In the genomic region with DNA sequence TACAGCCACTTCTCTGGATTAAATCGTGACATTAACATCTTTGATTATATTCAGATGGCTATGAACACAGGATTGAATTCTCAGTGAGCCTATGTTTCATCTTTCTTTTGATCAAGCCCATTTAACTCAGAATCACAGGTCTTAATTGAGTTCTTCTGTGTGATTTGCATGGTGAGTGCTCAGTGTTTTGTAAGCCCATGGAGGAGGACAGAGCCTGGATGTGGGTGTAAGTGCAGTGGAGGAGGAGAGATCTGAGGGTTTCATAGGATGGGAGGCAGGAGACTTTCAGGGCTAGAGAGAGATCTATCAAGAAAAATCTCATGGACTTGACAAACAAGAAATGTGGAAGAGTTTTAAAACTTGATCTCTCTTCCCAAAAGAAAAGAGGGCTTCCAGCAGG, we compare ENCODE assay signal across 23 cellular contexts. TPM values are rescaled to one million over a fixed set of nuclear protein-coding genes. Genes with fewer than 3 reads are reported as not detected.
DNase-seq lines count a peak whose midpoint lies in the region; ATAC-seq and TF ChIP-seq lines count a peak whose summit lies in the region.
"Had no signal": no experiment of that assay in that cellular context is flagged by ENCODE, and none has a peak within 500 bp of the region (broad histone marks: within the 10 kb centered on the region; RNA-seq: fewer than 3 reads in every experiment).

No MANE protein-coding gene starts in this region.

- H3K79me2 ChIP-seq in DOHH2 (ENCODE audit: control insufficient read depth, low read length), result peaks cover 16% of the 10 kb centered on the region

- no peaks in the 10 kb centered on the region for H3K9me2 ChIP-seq in DOHH2 (replicated peaks; ENCODE audit: control insufficient read depth, low read length)

- ATAC-seq in naive thymus-derived CD8-positive, alpha-beta T cell, result no peak
- ATAC-seq: gastrocnemius medialis, left cardiac atrium, SK-N-SH treated with all-trans-retinoic acid at 6 μM for 48 hours had no signal

- no peaks in the 10 kb centered on the region for H3K27me3 Mint-ChIP-seq in activated CD4-positive, alpha-beta T cell treated with anti-CD3 and anti-CD28 coated beads, Interleukin-2, amount 10 ng/mL, durations not matched to agents 24 days and 14 days
- H3K27me3 Mint-ChIP-seq in activated T-helper 2 cell treated with anti-CD3 and anti-CD28 coated beads, Interferon-gamma antibody, Interleukin-2, Interleukin-4, amounts not matched to agents 10 μg/mL and 5 μg/mL and 100 μg/mL, durations not matched to agents 14 hours and 24 hours and 36 hours (ENCODE audit: low read depth), result no peaks in the 10 kb centered on the region
- no peaks in the 10 kb centered on the region for H3K27me3 Mint-ChIP-seq in naive thymus-derived CD8-positive, alpha-beta T cell

- H3K4me3 ChIP-seq in DOHH2 (ENCODE audit: low read length), result peak overlapping the region; percentile 57
- H3K4me3 ChIP-seq: gastrocnemius medialis, tibial nerve had no signal

- intact Hi-C loops in activated CD4-positive, alpha-beta T cell treated with anti-CD3 and anti-CD28 coated beads, Interleukin-2, amount 10 ng/mL, durations not matched to agents 24 days and 14 days (cut with micrococcal nuclease), result loop anchor here (10.0 kb wide), 4 partner anchors 575 to 935 kb away; partner anchors contain the start of genes CBX5, HNRNPA1, ITGA5 and PYM1
- intact Hi-C loops in activated T-helper 2 cell treated with anti-CD3 and anti-CD28 coated beads, Interferon-gamma antibody, Interleukin-2, Interleukin-4, amounts not matched to agents 10 μg/mL and 5 μg/mL and 100 μg/mL, durations not matched to agents 14 hours and 24 hours and 36 hours (cut with micrococcal nuclease), result loop anchor here (5.0 to 10.0 kb wide), 2 partner anchors 33 to 635 kb away; no protein-coding TSS in a partner anchor

- H3K27me3 ChIP-seq in DOHH2 (ENCODE audit: control insufficient read depth, low read length), result no peaks in the 10 kb centered on the region
- H3K27me3 ChIP-seq: gastrocnemius medialis, tibial nerve had no signal

- H3K4me3 Mint-ChIP-seq in activated CD4-positive, alpha-beta T cell treated with anti-CD3 and anti-CD28 coated beads, Interleukin-2, amount 10 ng/mL, durations not matched to agents 24 days and 14 days, result peak overlapping the region; percentile 86
- peak overlapping the region; percentile 61 for H3K4me3 Mint-ChIP-seq in activated T-helper 2 cell treated with anti-CD3 and anti-CD28 coated beads, Interferon-gamma antibody, Interleukin-2, Interleukin-4, amounts not matched to agents 10 μg/mL and 5 μg/mL and 100 μg/mL, durations not matched to agents 14 hours and 24 hours and 36 hours (ENCODE audit: low read depth)
- peak overlapping the region; percentile 6 to 98 (median 84) for H3K4me3 Mint-ChIP-seq in naive thymus-derived CD8-positive, alpha-beta T cell
- H3K4me3 Mint-ChIP-seq: brain; dendritic cell treated with granulocyte-macrophage colony-stimulating factor and Interleukin-4, amounts not matched to agents 40 ng/mL and 50 ng/mL, for 4 days had no signal

- H3K4me2 ChIP-seq in DOHH2 (ENCODE audit: low read length), result peak overlapping the region; percentile 76

- no peak for TF ChIP-seq CTCF in DOHH2 (IDR thresholded peaks at IDR 0.05; ENCODE audit: low read depth, low read length, poor library complexity, severe bottlenecking)

- POLR2A ChIA-PET in naive thymus-derived CD8-positive, alpha-beta T cell (lab: Charles Lee), result interaction anchor here (1.2 kb wide), 1 partner anchor 82 kb away, joined by 4 read pairs; no protein-coding TSS in a partner anchor

- peak overlapping the region; percentile 7 for H3K27ac Mint-ChIP-seq in activated CD4-positive, alpha-beta T cell treated with anti-CD3 and anti-CD28 coated beads, Interleukin-2, amount 10 ng/mL, durations not matched to agents 24 days and 14 days
- peak overlapping the region; percentile 70 for H3K27ac Mint-ChIP-seq in activated T-helper 2 cell treated with anti-CD3 and anti-CD28 coated beads, Interferon-gamma antibody, Interleukin-2, Interleukin-4, amounts not matched to agents 10 μg/mL and 5 μg/mL and 100 μg/mL, durations not matched to agents 14 hours and 24 hours and 36 hours
- peak overlapping the region; percentile 95 to 99 (median 99) for H3K27ac Mint-ChIP-seq in naive thymus-derived CD8-positive, alpha-beta T cell
- H3K27ac Mint-ChIP-seq: brain; dendritic cell treated with granulocyte-macrophage colony-stimulating factor and Interleukin-4, amounts not matched to agents 40 ng/mL and 50 ng/mL, for 4 days had no signal

- peaks cover 2% of the 10 kb centered on the region for H3K36me3 Mint-ChIP-seq in activated CD4-positive, alpha-beta T cell treated with anti-CD3 and anti-CD28 coated beads, Interleukin-2, amount 10 ng/mL, durations not matched to agents 24 days and 14 days (ENCODE audit: low read depth)
- peaks cover 17% of the 10 kb centered on the region for H3K36me3 Mint-ChIP-seq in activated T-helper 2 cell treated with anti-CD3 and anti-CD28 coated beads, Interferon-gamma antibody, Interleukin-2, Interleukin-4, amounts not matched to agents 10 μg/mL and 5 μg/mL and 100 μg/mL, durations not matched to agents 14 hours and 24 hours and 36 hours (ENCODE audit: low read depth)
- H3K36me3 Mint-ChIP-seq in naive thymus-derived CD8-positive, alpha-beta T cell, result no peaks in the 10 kb centered on the region
- H3K36me3 Mint-ChIP-seq: brain had no signal

- H3K4me1 Mint-ChIP-seq in activated CD4-positive, alpha-beta T cell treated with anti-CD3 and anti-CD28 coated beads, Interleukin-2, amount 10 ng/mL, durations not matched to agents 24 days and 14 days, result peaks cover 54% of the 10 kb centered on the region
- H3K4me1 Mint-ChIP-seq in activated T-helper 2 cell treated with anti-CD3 and anti-CD28 coated beads, Interferon-gamma antibody, Interleukin-2, Interleukin-4, amounts not matched to agents 10 μg/mL and 5 μg/mL and 100 μg/mL, durations not matched to agents 14 hours and 24 hours and 36 hours (ENCODE audit: low read depth), result peaks cover 69% of the 10 kb centered on the region
- peaks cover 33 to 76% (median 72%) of the 10 kb centered on the region in 4 donors for H3K4me1 Mint-ChIP-seq in naive thymus-derived CD8-positive, alpha-beta T cell

- H3F3A ChIP-seq in DOHH2 (ENCODE audit: control insufficient read depth, insufficient read depth), result peaks cover 44% of the 10 kb centered on the region

- DNase-seq in activated CD4-positive, alpha-beta T cell treated with anti-CD3 and anti-CD28 coated beads, Interleukin-2, amount 10 ng/mL, durations not matched to agents 24 days and 14 days, result no peak
- DNase-seq in activated CD4-positive, alpha-beta T cell treated with anti-CD3 and anti-CD28 coated beads for 1 hour, result no peak
- DNase-seq in activated T-helper 2 cell treated with anti-CD3 and anti-CD28 coated beads, Interferon-gamma antibody, Interleukin-2, Interleukin-4, amounts not matched to agents 10 μg/mL and 5 μg/mL and 100 μg/mL, durations not matched to agents 14 hours and 24 hours and 36 hours (ENCODE audit: low spot score), result no peak
- no peak for DNase-seq in naive thymus-derived CD8-positive, alpha-beta T cell
- DNase-seq in SKM-1 treated with dmso at 0.1 percent for 144 hours (lab: John Stamatoyannopoulos, UW; ENCODE audit: unreplicated experiment) (no peak), DMS153 (lab: John Stamatoyannopoulos, UW) (no peak)
- no peak for DNase-seq in effector CD4-positive, alpha-beta T cell
- DNase-seq: gastrocnemius medialis; left cardiac atrium; midbrain; NCI-H1436; stimulated activated CD4-positive, alpha-beta T cell treated with anti-CD3 and anti-CD28 coated beads, Interleukin-12 subunit alpha, Interleukin-12 subunit beta, amount 100 ng/mL, for 4 hours had no signal

- peak overlapping the region; percentile 91 for H3K27ac ChIP-seq in DOHH2 (ENCODE audit: low read depth, low read length)
- H3K27ac ChIP-seq: C4-2B, gastrocnemius medialis had no signal

- H3K4me1 ChIP-seq in DOHH2 (ENCODE audit: control insufficient read depth, low read length), result peaks cover 88% of the 10 kb centered on the region

- H3K9me3 Mint-ChIP-seq in activated CD4-positive, alpha-beta T cell treated with anti-CD3 and anti-CD28 coated beads, Interleukin-2, amount 10 ng/mL, durations not matched to agents 24 days and 14 days, result no peaks in the 10 kb centered on the region
- peaks cover 7% of the 10 kb centered on the region for H3K9me3 Mint-ChIP-seq in activated T-helper 2 cell treated with anti-CD3 and anti-CD28 coated beads, Interferon-gamma antibody, Interleukin-2, Interleukin-4, amounts not matched to agents 10 μg/mL and 5 μg/mL and 100 μg/mL, durations not matched to agents 14 hours and 24 hours and 36 hours
- H3K9me3 Mint-ChIP-seq in naive thymus-derived CD8-positive, alpha-beta T cell, result no peaks in the 10 kb centered on the region
- H3K9me3 Mint-ChIP-seq: dendritic cell treated with granulocyte-macrophage colony-stimulating factor and Interleukin-4, amounts not matched to agents 40 ng/mL and 50 ng/mL, for 4 days had no signal

- H3K9me3 ChIP-seq in DOHH2 (ENCODE audit: control insufficient read depth, insufficient read depth, low read length), result peaks cover 3% of the 10 kb centered on the region; the same call in 1 of the 2 replicates
- H3K9me3 ChIP-seq: gastrocnemius medialis, tibial nerve had no signal

- H4K20me1 ChIP-seq in DOHH2 (ENCODE audit: control insufficient read depth, insufficient read depth, low read depth, low read length), result no peaks in the 10 kb centered on the region

- H3K36me3 ChIP-seq in DOHH2 (ENCODE audit: control insufficient read depth, low read length), result peaks cover 8% of the 10 kb centered on the region; the same call in 1 of the 2 replicates
- H3K36me3 ChIP-seq: gastrocnemius medialis, tibial nerve had no signal

RNA-seq across cellular contexts. Expression of gene TESPA1, which starts 5.3 kb away (rescaled TPM):
- total RNA-seq in activated CD4-positive, alpha-beta T cell treated with anti-CD3 and anti-CD28 coated beads, Interleukin-2, amount 10 ng/mL, durations not matched to agents 24 days and 14 days, result 164 and 168 TPM in 2 replicates
- 179 and 186 TPM in 2 replicates for total RNA-seq in activated T-helper 2 cell treated with anti-CD3 and anti-CD28 coated beads, Interferon-gamma antibody, Interleukin-2, Interleukin-4, amounts not matched to agents 10 μg/mL and 5 μg/mL and 100 μg/mL, durations not matched to agents 14 hours and 24 hours and 36 hours
- 100 to 1,000 TPM; 247 to 253 TPM for total RNA-seq in naive thymus-derived CD8-positive, alpha-beta T cell
- 100 to 1,000 TPM in 2 of 3 donors, 10 to 100 TPM in 1; 83.1 to 245 (median 180) TPM for polyA plus RNA-seq in naive thymus-derived CD8-positive, alpha-beta T cell
- total RNA-seq: A673, renal cortical epithelial cell had no signal

RNA-seq across cellular contexts. Expression of gene NEUROD4, which starts 29.9 kb away (rescaled TPM):
- not detected in 2 replicates for total RNA-seq in activated CD4-positive, alpha-beta T cell treated with anti-CD3 and anti-CD28 coated beads, Interleukin-2, amount 10 ng/mL, durations not matched to agents 24 days and 14 days
- total RNA-seq in activated T-helper 2 cell treated with anti-CD3 and anti-CD28 coated beads, Interferon-gamma antibody, Interleukin-2, Interleukin-4, amounts not matched to agents 10 μg/mL and 5 μg/mL and 100 μg/mL, durations not matched to agents 14 hours and 24 hours and 36 hours, result not detected in 2 replicates
- not detected for total RNA-seq in naive thymus-derived CD8-positive, alpha-beta T cell
- polyA plus RNA-seq in naive thymus-derived CD8-positive, alpha-beta T cell, result not detected
- total RNA-seq: A673, Daoy, gastrocnemius medialis, HT1080, left cardiac atrium, renal cortical epithelial cell, RPMI7951, tibial nerve had no signal

Comparison
In these comparisons a context has a peak if more than half of its experiments do, and no peak if none do; other contexts are left out.
1. H3K27ac Mint-ChIP-seq: peak in every context shown above with its lines; median percentile 99 in naive thymus-derived CD8-positive, alpha-beta T cell; 70 in activated T-helper 2 cell treated with anti-CD3 and anti-CD28 coated beads, Interferon-gamma antibody, Interleukin-2, Interleukin-4, amounts not matched to agents 10 μg/mL and 5 μg/mL and 100 μg/mL, durations not matched to agents 14 hours and 24 hours and 36 hours; 7 in activated CD4-positive, alpha-beta T cell treated with anti-CD3 and anti-CD28 coated beads, Interleukin-2, amount 10 ng/mL, durations not matched to agents 24 days and 14 days.